Comparison of ENCODE assay signal across 7 cellular contexts in the genomic region with DNA sequence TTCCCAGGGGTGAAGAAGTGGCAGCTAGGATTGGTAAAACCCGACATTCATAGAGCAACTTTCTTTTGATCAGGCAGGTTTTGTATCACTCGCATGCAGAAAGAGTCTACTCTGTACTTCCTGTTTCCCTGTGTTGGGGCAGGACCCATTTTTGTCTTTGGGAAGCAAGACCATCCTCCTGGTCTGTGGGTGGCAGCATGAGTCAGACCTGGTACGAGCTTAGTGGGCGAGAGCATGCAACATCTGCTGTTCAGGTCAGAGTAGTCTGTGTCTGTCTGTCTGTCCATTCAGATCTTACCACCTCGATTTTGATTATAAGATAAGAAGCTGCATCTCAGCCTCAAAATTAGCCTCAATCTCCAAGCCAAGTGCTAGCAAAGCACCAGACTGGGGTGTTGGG.
DNase-seq lines count a peak whose midpoint lies in the region; ATAC-seq lines count a peak whose summit lies in the region.

No MANE protein-coding gene starts in this region.

- WGBS in esophagus, 2 donors, result 30 to 34% methylated on average over 5 of the region's 5 CpGs

- peak overlapping the region; percentile 36 for H3K4me3 Mint-ChIP-seq in T-helper 17 cell

- H3K9me3 ChIP-seq in T-helper 17 cell (ENCODE audit: control insufficient read depth, low read length, poor library complexity, severe bottlenecking) (no peaks in the 10 kb centered on the region), esophagus (ENCODE audit: control insufficient read depth in 2 of 2, insufficient read depth in 1 of 2, low read depth in 1 of 2, low read length in 1 of 2) (no peaks in the 10 kb centered on the region)

- H3K27me3 ChIP-seq in esophagus (ENCODE audit: control insufficient read depth in 1 of 2, insufficient read depth in 2 of 2, low read length in 2 of 2), result no peaks in the 10 kb centered on the region

- H3K36me3 Mint-ChIP-seq in T-helper 17 cell (ENCODE audit: low read depth), result no peaks in the 10 kb centered on the region

- peak overlapping the region; percentile 21 to 53 for H3K27ac ChIP-seq in esophagus (ENCODE audit: low read depth in 2 of 2, low read length in 1 of 2)

- DNase-seq in HT1080 (ENCODE audit: low read depth) (peak; percentile 10), T-helper 17 cell (peak in 1 of 3 donors; percentile 15), glomerular visceral epithelial cell (ENCODE audit: extremely low spot score) (no peak), A172 (ENCODE audit: low spot score) (no peak)
- DNase-seq in stimulated activated CD8-positive, alpha-beta memory T cell treated with anti-CD3 and anti-CD28 coated beads, Interleukin-15, amount 100 ng/mL, for 48 hours (ENCODE audit: low read depth in 2 of 2), result peak; percentile 50 to 57

- H3K27ac Mint-ChIP-seq in T-helper 17 cell, result peak overlapping the region; percentile 96

- H3K4me1 Mint-ChIP-seq in T-helper 17 cell, result peaks cover 59% of the 10 kb centered on the region

- no peaks in the 10 kb centered on the region for H3K27me3 Mint-ChIP-seq in T-helper 17 cell

- H3K36me3 ChIP-seq in esophagus (ENCODE audit: control insufficient read depth in 2 of 2, insufficient read depth in 2 of 2, low read length in 1 of 2), result peaks cover 5 to 6% of the 10 kb centered on the region in 2 donors

- ATAC-seq in T-helper 17 cell (peak; percentile 15), HG03108 (IDR thresholded peaks at IDR 0.05; ENCODE audit: unreplicated experiment) (no peak)

- peaks cover 3 to 7% of the 10 kb centered on the region in 2 donors for H3K4me1 ChIP-seq in esophagus (ENCODE audit: control insufficient read depth in 2 of 2, insufficient read depth in 2 of 2, low read length in 1 of 2)

- no peak overlapping the region for H3K4me3 ChIP-seq in esophagus (ENCODE audit: low read depth in 1 of 2, low read length in 2 of 2)

Comparison
In these comparisons a context has a peak if more than half of its experiments do, and no peak if none do; other contexts are left out.
1. DNase-seq: peak in HT1080 (single experiment) and stimulated activated CD8-positive, alpha-beta memory T cell treated with anti-CD3 and anti-CD28 coated beads, Interleukin-15, amount 100 ng/mL, for 48 hours (2 of 2); none in glomerular visceral epithelial cell (single experiment) and A172 (single experiment).